8 cellular contexts compared by ENCODE assay signal in the genomic region with DNA sequence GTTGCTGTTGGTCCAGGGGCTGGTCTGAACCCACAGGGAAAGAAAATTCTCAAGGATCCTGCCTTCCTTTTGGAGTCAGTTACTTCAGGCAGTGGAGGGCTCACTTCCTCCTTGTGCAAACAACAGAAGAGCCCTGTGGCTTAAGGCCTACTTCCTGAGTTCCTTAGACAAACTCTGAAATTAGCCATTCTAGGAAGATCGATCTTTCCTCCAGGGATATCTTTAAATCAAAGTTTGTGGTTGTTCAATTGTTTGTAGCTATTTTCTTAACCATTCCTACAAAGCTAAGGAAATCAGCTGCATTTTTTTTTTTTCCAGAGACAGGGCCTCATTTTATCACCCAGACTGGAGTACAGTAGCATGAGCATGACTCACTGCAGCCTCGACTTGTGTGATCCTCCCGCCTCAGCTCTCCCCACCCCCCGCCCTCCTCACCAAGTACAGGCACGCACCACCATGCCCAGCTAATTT.
DNase-seq lines count a peak whose midpoint lies in the region; ATAC-seq and TF ChIP-seq lines count a peak whose summit lies in the region.

No MANE protein-coding gene starts in this region.

- TF ChIP-seq CTCF in osteocyte (IDR thresholded peaks at IDR 0.05), result no peak

- H3K27me3 Mint-ChIP-seq in activated T-cell treated with anti-CD3 and anti-CD28 coated beads, Interleukin-2, amount 50 U/mL, for 24 hours, result no peaks in the 10 kb centered on the region
- H3K27me3 Mint-ChIP-seq in osteocyte (ENCODE audit: unreplicated experiment), result no peaks in the 10 kb centered on the region

- peak overlapping the region; percentile 84 for H3K27ac Mint-ChIP-seq in activated T-cell treated with anti-CD3 and anti-CD28 coated beads, Interleukin-2, amount 50 U/mL, for 24 hours
- H3K27ac Mint-ChIP-seq in osteocyte (ENCODE audit: unreplicated experiment), result peak overlapping the region; percentile 97

- no peak for DNase-seq in activated T-cell treated with anti-CD3 and anti-CD28 coated beads, Interleukin-2, amount 50 U/mL, for 24 hours
- DNase-seq in activated T-cell treated with anti-CD3 and anti-CD28 coated beads for 4 hours (no peak), SKM-1 (lab: John Stamatoyannopoulos, UW; ENCODE audit: unreplicated experiment) (peak; percentile 72), erythroblast (lab: John Stamatoyannopoulos, UW) (peak; percentile 84 to 89), osteocyte (ENCODE audit: extremely low spot score, unreplicated experiment) (no peak), NCI-H1105 (lab: John Stamatoyannopoulos, UW) (no peak)

- H3K36me3 Mint-ChIP-seq in activated T-cell treated with anti-CD3 and anti-CD28 coated beads, Interleukin-2, amount 50 U/mL, for 24 hours (ENCODE audit: low read depth), result no peaks in the 10 kb centered on the region
- peaks cover 6% of the 10 kb centered on the region for H3K36me3 Mint-ChIP-seq in osteocyte (ENCODE audit: unreplicated experiment)

- peak; percentile 22 for TF ChIP-seq POLR2A in erythroblast (IDR thresholded peaks at IDR 0.05; ENCODE audit: low read length)

- no peak for ATAC-seq in GM19397 (IDR thresholded peaks at IDR 0.05; ENCODE audit: unreplicated experiment)
- no peak for ATAC-seq in HG03039 (IDR thresholded peaks at IDR 0.05; ENCODE audit: unreplicated experiment)

- H3K4me3 Mint-ChIP-seq in activated T-cell treated with anti-CD3 and anti-CD28 coated beads, Interleukin-2, amount 50 U/mL, for 24 hours, result no peak overlapping the region
- H3K4me3 Mint-ChIP-seq in osteocyte (ENCODE audit: unreplicated experiment), result peak overlapping the region; percentile 1

- H3K9me3 Mint-ChIP-seq in activated T-cell treated with anti-CD3 and anti-CD28 coated beads, Interleukin-2, amount 50 U/mL, for 24 hours, result no peaks in the 10 kb centered on the region
- peaks cover 3% of the 10 kb centered on the region for H3K9me3 Mint-ChIP-seq in osteocyte (ENCODE audit: unreplicated experiment)

- H3K4me1 Mint-ChIP-seq in activated T-cell treated with anti-CD3 and anti-CD28 coated beads, Interleukin-2, amount 50 U/mL, for 24 hours (ENCODE audit: low read depth), result peaks cover 17% of the 10 kb centered on the region
- H3K4me1 Mint-ChIP-seq in osteocyte (ENCODE audit: unreplicated experiment), result peaks cover 44% of the 10 kb centered on the region

Comparison
In these comparisons a context has a peak if more than half of its experiments do, and no peak if none do; other contexts are left out.
1. DNase-seq: peak in SKM-1 (single experiment) and erythroblast (2 of 2); none in activated T-cell treated with anti-CD3 and anti-CD28 coated beads, Interleukin-2, amount 50 U/mL, for 24 hours (single experiment), activated T-cell treated with anti-CD3 and anti-CD28 coated beads for 4 hours (single experiment), osteocyte (single experiment) and NCI-H1105 (single experiment).